In the genomic region with DNA sequence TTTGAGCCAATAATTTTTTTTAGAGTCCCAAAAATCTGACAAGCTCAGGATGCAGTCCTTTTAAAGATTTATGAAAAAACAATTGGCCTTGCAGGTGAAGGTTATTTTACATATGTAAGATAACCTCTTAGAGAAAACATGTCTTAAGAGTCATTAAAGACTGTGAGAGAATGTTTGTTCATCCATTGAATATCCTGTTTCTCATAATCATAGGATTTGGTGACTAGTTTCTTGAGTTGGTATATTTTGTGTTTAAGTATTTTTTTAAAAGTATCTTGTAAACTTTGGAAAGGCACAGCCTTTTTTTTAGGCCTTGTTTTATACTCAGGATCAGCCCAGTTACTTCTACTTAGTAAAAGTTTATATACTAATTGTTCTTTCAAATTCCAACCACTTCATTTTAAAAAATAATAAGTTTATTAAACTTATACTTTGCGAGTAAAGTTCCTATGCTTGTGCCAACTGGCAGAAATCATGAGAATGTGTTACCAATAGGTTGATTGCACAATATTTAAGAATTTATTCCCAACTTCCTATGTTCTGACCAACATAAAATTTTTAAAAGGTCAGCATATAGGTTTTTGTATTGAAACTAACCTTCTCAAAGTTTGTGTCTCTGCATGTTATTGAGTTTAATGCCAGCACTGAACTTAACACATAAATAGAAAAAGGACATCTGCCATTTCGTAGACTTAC, we compare ENCODE assay signal across 1 cellular context.
TF ChIP-seq lines count a peak whose summit lies in the region.

No MANE protein-coding gene starts in this region.

TF ChIP-seq in HCT116, 20 proteins besides CTCF, POLR2A, EP300 and RAD21:
- TF ChIP-seq JUND (IDR thresholded peaks at IDR 0.05) = no peak
- TF ChIP-seq TCF7L2 (IDR thresholded peaks at IDR 0.05; ENCODE audit: borderline replicate concordance, extremely low read depth, insufficient read depth, insufficient read length) = no peak
- TF ChIP-seq, protein P1, sequence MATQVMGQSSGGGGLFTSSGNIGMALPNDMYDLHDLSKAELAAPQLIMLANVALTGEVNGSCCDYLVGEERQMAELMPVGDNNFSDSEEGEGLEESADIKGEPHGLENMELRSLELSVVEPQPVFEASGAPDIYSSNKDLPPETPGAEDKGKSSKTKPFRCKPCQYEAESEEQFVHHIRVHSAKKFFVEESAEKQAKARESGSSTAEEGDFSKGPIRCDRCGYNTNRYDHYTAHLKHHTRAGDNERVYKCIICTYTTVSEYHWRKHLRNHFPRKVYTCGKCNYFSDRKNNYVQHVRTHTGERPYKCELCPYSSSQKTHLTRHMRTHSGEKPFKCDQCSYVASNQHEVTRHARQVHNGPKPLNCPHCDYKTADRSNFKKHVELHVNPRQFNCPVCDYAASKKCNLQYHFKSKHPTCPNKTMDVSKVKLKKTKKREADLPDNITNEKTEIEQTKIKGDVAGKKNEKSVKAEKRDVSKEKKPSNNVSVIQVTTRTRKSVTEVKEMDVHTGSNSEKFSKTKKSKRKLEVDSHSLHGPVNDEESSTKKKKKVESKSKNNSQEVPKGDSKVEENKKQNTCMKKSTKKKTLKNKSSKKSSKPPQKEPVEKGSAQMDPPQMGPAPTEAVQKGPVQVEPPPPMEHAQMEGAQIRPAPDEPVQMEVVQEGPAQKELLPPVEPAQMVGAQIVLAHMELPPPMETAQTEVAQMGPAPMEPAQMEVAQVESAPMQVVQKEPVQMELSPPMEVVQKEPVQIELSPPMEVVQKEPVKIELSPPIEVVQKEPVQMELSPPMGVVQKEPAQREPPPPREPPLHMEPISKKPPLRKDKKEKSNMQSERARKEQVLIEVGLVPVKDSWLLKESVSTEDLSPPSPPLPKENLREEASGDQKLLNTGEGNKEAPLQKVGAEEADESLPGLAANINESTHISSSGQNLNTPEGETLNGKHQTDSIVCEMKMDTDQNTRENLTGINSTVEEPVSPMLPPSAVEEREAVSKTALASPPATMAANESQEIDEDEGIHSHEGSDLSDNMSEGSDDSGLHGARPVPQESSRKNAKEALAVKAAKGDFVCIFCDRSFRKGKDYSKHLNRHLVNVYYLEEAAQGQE (IDR thresholded peaks at IDR 0.05; ENCODE audit: low read depth) = no peak
- TF ChIP-seq, protein P2, sequence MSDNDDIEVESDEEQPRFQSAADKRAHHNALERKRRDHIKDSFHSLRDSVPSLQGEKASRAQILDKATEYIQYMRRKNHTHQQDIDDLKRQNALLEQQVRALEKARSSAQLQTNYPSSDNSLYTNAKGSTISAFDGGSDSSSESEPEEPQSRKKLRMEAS (IDR thresholded peaks at IDR 0.05) = no peak
- TF ChIP-seq YY1 (IDR thresholded peaks at IDR 0.05; ENCODE audit: extremely low read depth, insufficient replicate concordance, low read depth, low read length) = no peak
- TF ChIP-seq, protein P3, sequence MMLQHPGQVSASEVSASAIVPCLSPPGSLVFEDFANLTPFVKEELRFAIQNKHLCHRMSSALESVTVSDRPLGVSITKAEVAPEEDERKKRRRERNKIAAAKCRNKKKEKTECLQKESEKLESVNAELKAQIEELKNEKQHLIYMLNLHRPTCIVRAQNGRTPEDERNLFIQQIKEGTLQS (IDR thresholded peaks at IDR 0.05) = no peak
- no peak for TF ChIP-seq ZNF274 (IDR thresholded peaks at IDR 0.05; ENCODE audit: low read depth, low read length)
- no peak for TF ChIP-seq ZFX (IDR thresholded peaks at IDR 0.05)
- TF ChIP-seq EGR1 (IDR thresholded peaks at IDR 0.05; ENCODE audit: low read depth) = no peak
